8 cellular contexts compared by ENCODE assay signal in genomic region chrX:152897216-152898144, GRCh38. TPM values are rescaled to one million over a fixed set of nuclear protein-coding genes. Genes with fewer than 3 reads are reported as not detected.
A peak's percentile ranks its signal among the peaks of the same experiment; 100 is the strongest.
DNase-seq lines count a peak whose midpoint lies in the region; ATAC-seq, FAIRE-seq and TF ChIP-seq lines count a peak whose summit lies in the region.

TSS of gene ZNF185 (plus strand) at chrX:152898067. CDS start at chrX:152914490, 16,423 bp downstream.

- in situ Hi-C loops in ACHN (cut with HindIII; ENCODE audit: low pct_ligation_motif_present, low pct_unique_long_range_greater_than_20kb, low sequenced_read_pairs) = no loop called here

- H3K27ac Mint-ChIP-seq in memory B cell = no peak within 1 kb of the TSS

- no peaks in the 10 kb centered on the region for H3K36me3 Mint-ChIP-seq in memory B cell

- no peaks in the 10 kb centered on the region for H3K27me3 ChIP-seq in bronchial epithelial cell (ENCODE audit: control insufficient read depth, insufficient read depth, low read length)

- FAIRE-seq in bronchial epithelial cell (lab: Jason Lieb, UNC) = no peak

- H3K9me3 Mint-ChIP-seq in memory B cell = no peaks in the 10 kb centered on the region

- no peak for TF ChIP-seq CTCF in HFF-Myc (IDR thresholded peaks at IDR 0.05; ENCODE audit: low read depth, low read length, missing control alignments)
- TF ChIP-seq CTCF in bronchial epithelial cell (IDR thresholded peaks at IDR 0.05; ENCODE audit: insufficient read depth, low read length, severe bottlenecking) = no peak

- no peaks in the 10 kb centered on the region for H3K4me1 Mint-ChIP-seq in memory B cell

- DNase-seq in ACHN (peak; percentile 61), HFF-Myc (ENCODE audit: extremely low read depth, low read depth) (no peak), bronchial epithelial cell (ENCODE audit: low read depth) (peak; percentile 50), memory B cell (ENCODE audit: low spot score in 2 of 2) (no peak), superior temporal gyrus (ENCODE audit: extremely low spot score) (no peak), activated T-cell treated with anti-CD3 and anti-CD28 coated beads for 4 hours (no peak)

- peak within 1 kb of the TSS; percentile 11 for H3K4me3 Mint-ChIP-seq in memory B cell

- H3K27me3 Mint-ChIP-seq in memory B cell = peaks cover 22% of the 10 kb centered on the region

- H3K4me3 ChIP-seq in HFF-Myc (replicated peaks; ENCODE audit: low read depth, low read length) = 0 out of 2 replicates have a peak within 1 kb of the TSS, but pooled peaks have one; percentile 17
- peak within 1 kb of the TSS; percentile 62 for H3K4me3 ChIP-seq in bronchial epithelial cell (ENCODE audit: low read depth, low read length)

- ATAC-seq in memory B cell (ENCODE audit: low read depth) (no peak), GM19467 (IDR thresholded peaks at IDR 0.05; ENCODE audit: unreplicated experiment) (no peak), GM18502 (IDR thresholded peaks at IDR 0.05; ENCODE audit: poor library complexity, unreplicated experiment) (no peak)

- peaks cover 8% of the 10 kb centered on the region for H3K36me3 ChIP-seq in bronchial epithelial cell (ENCODE audit: control insufficient read depth, insufficient read depth, low read length)

RNA-seq across cellular contexts. Expression of gene ZNF185, which starts in this region (rescaled TPM):
- 93.5 and 264 TPM in 2 replicates for total RNA-seq in bronchial epithelial cell

Comparison
In these comparisons a context has a peak if more than half of its experiments do, and no peak if none do; other contexts are left out.
1. DNase-seq: peak in ACHN (single experiment) and bronchial epithelial cell (single experiment); none in HFF-Myc (single experiment), memory B cell (0 of 2), superior temporal gyrus (single experiment) and activated T-cell treated with anti-CD3 and anti-CD28 coated beads for 4 hours (single experiment).